In the genomic region with DNA sequence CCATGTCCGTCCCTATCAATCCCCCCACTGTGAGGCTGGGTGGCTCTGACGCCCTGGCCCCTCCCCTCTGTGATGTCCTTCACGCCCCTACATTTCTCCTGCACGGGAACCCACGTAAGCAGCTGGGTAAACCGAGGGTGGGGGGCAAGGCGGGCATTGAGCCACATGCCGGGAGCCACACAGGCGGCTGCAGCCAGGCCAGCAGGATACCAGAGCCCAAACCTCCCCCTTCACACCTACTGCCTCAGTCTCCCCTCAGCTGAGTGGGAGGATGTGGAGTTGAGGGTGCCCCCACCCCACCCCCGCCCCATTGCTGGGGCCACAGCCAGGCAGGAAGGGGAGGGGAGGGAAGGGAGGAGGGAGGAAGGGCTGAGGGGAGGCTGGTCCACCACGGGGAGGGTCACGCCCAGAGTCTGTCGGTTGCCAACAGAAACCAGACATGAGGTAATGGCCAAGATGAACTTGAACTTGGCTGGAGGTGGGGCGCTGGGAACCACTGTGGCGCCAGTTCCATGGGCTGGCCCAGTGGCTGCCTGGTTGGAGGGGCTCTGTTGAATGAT, we compare ENCODE assay signal across 8 cellular contexts. TPM values are rescaled to one million over a fixed set of nuclear protein-coding genes. Genes with fewer than 3 reads are reported as not detected.
DNase-seq lines count a peak whose midpoint lies in the region; ATAC-seq and TF ChIP-seq lines count a peak whose summit lies in the region.

No MANE protein-coding gene starts in this region.

- intact Hi-C loops in head of caudate nucleus (cut with DNase I), result no loop called here

- no peaks in the 10 kb centered on the region for H3K9me3 Mint-ChIP-seq in osteocyte (ENCODE audit: unreplicated experiment)

- H3K4me1 Mint-ChIP-seq in osteocyte (ENCODE audit: unreplicated experiment), result peaks cover 41% of the 10 kb centered on the region

- H3K36me3 Mint-ChIP-seq in osteocyte (ENCODE audit: unreplicated experiment), result peaks cover 6% of the 10 kb centered on the region

- H3K27ac Mint-ChIP-seq in osteocyte (ENCODE audit: unreplicated experiment), result peak overlapping the region; percentile 91

- peak in 12 of 14 donors; percentile 16 to 85 (median 64) for DNase-seq in C1 segment of cervical spinal cord (lab: John Stamatoyannopoulos, UW)
- peak; percentile 34 to 83 (median 65) for DNase-seq in head of caudate nucleus
- no peak for DNase-seq in osteocyte (ENCODE audit: extremely low spot score, unreplicated experiment)
- no peak for DNase-seq in NCI-H510A treated with DMSO at 0.1 percent for 48 hours (lab: John Stamatoyannopoulos, UW)
- DNase-seq in COLO668 (lab: John Stamatoyannopoulos, UW; ENCODE audit: unreplicated experiment), result no peak
- DNase-seq in effector CD4-positive, alpha-beta T cell, result no peak

- H3K27me3 Mint-ChIP-seq in osteocyte (ENCODE audit: unreplicated experiment), result no peaks in the 10 kb centered on the region

- peak; percentile 88 for ATAC-seq in SK-N-SH treated with all-trans-retinoic acid at 6 μM for 48 hours
- ATAC-seq in HG02642 (IDR thresholded peaks at IDR 0.05; ENCODE audit: poor library complexity, unreplicated experiment), result no peak

- H3K4me3 Mint-ChIP-seq in osteocyte (ENCODE audit: unreplicated experiment), result peak overlapping the region; percentile 26

- no peak for TF ChIP-seq CTCF in osteocyte (IDR thresholded peaks at IDR 0.05)

TF ChIP-seq in SK-N-SH treated with all-trans-retinoic acid at 6 μM for 48 hours, 23 proteins besides CTCF, POLR2A, EP300 and RAD21:
- 0 out of 2 replicates have a peak, but pooled peaks have one; percentile 36 for TF ChIP-seq GLIS3 (CRISPR knock-in tag; IDR thresholded peaks at IDR 0.05)
- TF ChIP-seq PATZ1 (CRISPR knock-in tag; IDR thresholded peaks at IDR 0.05; ENCODE audit: borderline replicate concordance), result peak; percentile 74; the same call in 1 of the 2 replicates
- no peak for TF ChIP-seq SNAI2 (CRISPR knock-in tag; IDR thresholded peaks at IDR 0.05)
- TF ChIP-seq ZNF70 (CRISPR knock-in tag; IDR thresholded peaks at IDR 0.05), result 0 out of 2 replicates have a peak, but pooled peaks have one; percentile 2
- TF ChIP-seq BACH2 (CRISPR knock-in tag; IDR thresholded peaks at IDR 0.05; ENCODE audit: borderline replicate concordance), result 0 out of 2 replicates have a peak, but pooled peaks have one; percentile 61
- no peak for TF ChIP-seq ESRRG (CRISPR knock-in tag; IDR thresholded peaks at IDR 0.05)

RNA-seq across cellular contexts. Expression of gene SMIM24, which starts 20.9 kb away (rescaled TPM):
- not detected in 2 replicates for total RNA-seq in osteocyte

RNA-seq across cellular contexts. Expression of gene SMIM44, which starts 23.8 kb away (rescaled TPM):
- total RNA-seq in osteocyte, result not detected in 2 replicates

RNA-seq across cellular contexts. Expression of gene DOHH, which starts 41.1 kb away (rescaled TPM):
- 10.0 and 10.8 TPM in 2 replicates for total RNA-seq in osteocyte

RNA-seq across cellular contexts. Expression of gene FZR1, which starts 46.7 kb away (rescaled TPM):
- total RNA-seq in osteocyte, result 45.3 and 49.5 TPM in 2 replicates

Comparison
In these comparisons a context has a peak if more than half of its experiments do, and no peak if none do; other contexts are left out.
1. DNase-seq: peak in C1 segment of cervical spinal cord (12 of 14) and head of caudate nucleus (42 of 42); none in osteocyte (single experiment), NCI-H510A treated with DMSO at 0.1 percent for 48 hours (single experiment), COLO668 (single experiment) and effector CD4-positive, alpha-beta T cell (single experiment).